ENCODE assay signal across 1 cellular context in genomic region chr4:67751260-67751659, GRCh38.
TF ChIP-seq lines count a peak whose summit lies in the region.

No MANE protein-coding gene starts in this region.

TF ChIP-seq in HepG2, 621 proteins besides CTCF, POLR2A, EP300 and RAD21:
- TF ChIP-seq ZNF280B (CRISPR knock-in tag; IDR thresholded peaks at IDR 0.05; ENCODE audit: borderline replicate concordance) (no peak), KDM4B (CRISPR knock-in tag; IDR thresholded peaks at IDR 0.05) (no peak)
